10 cellular contexts compared by ENCODE assay signal in genomic region chr12:90940872-90941499, GRCh38. TPM values are rescaled to one million over a fixed set of nuclear protein-coding genes. Genes with fewer than 3 reads are reported as not detected.
A peak's percentile ranks its signal among the peaks of the same experiment; 100 is the strongest.
DNase-seq lines count a peak whose midpoint lies in the region; ATAC-seq, FAIRE-seq and TF ChIP-seq lines count a peak whose summit lies in the region.
"Had no signal": no experiment of that assay in that cellular context is flagged by ENCODE, and none has a peak within 500 bp of the region (broad histone marks: within the 10 kb centered on the region; RNA-seq: fewer than 3 reads in every experiment).

No MANE protein-coding gene starts in this region.

- no peaks in the 10 kb centered on the region for H3K36me3 ChIP-seq in hepatocyte (replicated peaks; ENCODE audit: insufficient read depth, low read depth)
- H3K36me3 ChIP-seq: BLaER1 had no signal

- no peaks in the 10 kb centered on the region for H3K9me3 Mint-ChIP-seq in stimulated activated effector memory CD8-positive, alpha-beta T cell treated with anti-CD3 and anti-CD28 coated beads, Interleukin-12 subunit alpha, Interleukin-12 subunit beta, amount 100 ng/mL, for 72 hours
- H3K9me3 Mint-ChIP-seq: activated naive CD4-positive, alpha-beta T cell treated with anti-CD3 and anti-CD28 coated beads, Interleukin-2, amount 50 U/mL, for 24 hours had no signal

- no peak overlapping the region for H3K4me2 ChIP-seq in hepatocyte
- H3K4me2 ChIP-seq: BLaER1 had no signal

- no peak for ATAC-seq in stimulated activated effector memory CD8-positive, alpha-beta T cell treated with anti-CD3 and anti-CD28 coated beads, Interleukin-12 subunit alpha, Interleukin-12 subunit beta, amount 100 ng/mL, for 72 hours

- no peak overlapping the region for H3K27ac ChIP-seq in hepatocyte
- H3K27ac ChIP-seq: BLaER1 had no signal

- H4K20me1 ChIP-seq in hepatocyte (ENCODE audit: insufficient read depth, poor library complexity, severe bottlenecking) = no peaks in the 10 kb centered on the region
- H4K20me1 ChIP-seq: BLaER1 had no signal

- DNase-seq in NCI-H1092 treated with DMSO at 0.1 percent for 48 hours (lab: John Stamatoyannopoulos, UW) (peak; percentile 21), NCI-H1092 (lab: John Stamatoyannopoulos, UW) (no peak), HCEC 1CT (peak; percentile 87), NCI-H1105 (lab: John Stamatoyannopoulos, UW) (peak; percentile 49), hepatocyte (ENCODE audit: low spot score) (peak; percentile 73)
- no peak for DNase-seq in stimulated activated effector memory CD8-positive, alpha-beta T cell treated with anti-CD3 and anti-CD28 coated beads, Interleukin-12 subunit alpha, Interleukin-12 subunit beta, amount 100 ng/mL, for 72 hours (ENCODE audit: low spot score in 2 of 2)
- no peak for DNase-seq in activated T-cell treated with anti-CD3 and anti-CD28 coated beads, Interleukin-2, amount 50 U/mL, for 1 hour

- H3K36me3 Mint-ChIP-seq in stimulated activated effector memory CD8-positive, alpha-beta T cell treated with anti-CD3 and anti-CD28 coated beads, Interleukin-12 subunit alpha, Interleukin-12 subunit beta, amount 100 ng/mL, for 72 hours = no peaks in the 10 kb centered on the region
- H3K36me3 Mint-ChIP-seq: activated naive CD4-positive, alpha-beta T cell treated with anti-CD3 and anti-CD28 coated beads, Interleukin-2, amount 50 U/mL, for 24 hours had no signal

- no peak overlapping the region for H3K4me3 ChIP-seq in hepatocyte
- H3K4me3 ChIP-seq: BLaER1 had no signal

- H2AFZ ChIP-seq in hepatocyte = no peak overlapping the region

- H3K4me1 ChIP-seq in hepatocyte (ENCODE audit: insufficient read depth) = no peaks in the 10 kb centered on the region
- H3K4me1 ChIP-seq: BLaER1 had no signal

- peak; percentile 75 for TF ChIP-seq CTCF in hepatocyte (IDR thresholded peaks at IDR 0.05; ENCODE audit: poor library complexity)

- H3K79me2 ChIP-seq in hepatocyte = no peaks in the 10 kb centered on the region

- WGBS in hepatocyte (ENCODE audit: low lambda C conversion rate, missing lambda C conversion rate) = 52% methylated on average over 3 of the region's 3 CpGs

- no peak overlapping the region for H3K27ac Mint-ChIP-seq in stimulated activated effector memory CD8-positive, alpha-beta T cell treated with anti-CD3 and anti-CD28 coated beads, Interleukin-12 subunit alpha, Interleukin-12 subunit beta, amount 100 ng/mL, for 72 hours
- H3K27ac Mint-ChIP-seq: activated naive CD4-positive, alpha-beta T cell treated with anti-CD3 and anti-CD28 coated beads, Interleukin-2, amount 50 U/mL, for 24 hours had no signal

- H3K9me2 ChIP-seq in hepatocyte (replicated peaks; ENCODE audit: insufficient read depth) = no peaks in the 10 kb centered on the region

- no peaks in the 10 kb centered on the region for H3K4me1 Mint-ChIP-seq in stimulated activated effector memory CD8-positive, alpha-beta T cell treated with anti-CD3 and anti-CD28 coated beads, Interleukin-12 subunit alpha, Interleukin-12 subunit beta, amount 100 ng/mL, for 72 hours
- H3K4me1 Mint-ChIP-seq: activated naive CD4-positive, alpha-beta T cell treated with anti-CD3 and anti-CD28 coated beads, Interleukin-2, amount 50 U/mL, for 24 hours had no signal

- peak; percentile 91 for FAIRE-seq in TTC549 (lab: Jason Lieb, UNC)

- no peaks in the 10 kb centered on the region for H3K9me3 ChIP-seq in hepatocyte (ENCODE audit: low read depth)
- H3K9me3 ChIP-seq: BLaER1 had no signal

- H3K4me3 Mint-ChIP-seq in stimulated activated effector memory CD8-positive, alpha-beta T cell treated with anti-CD3 and anti-CD28 coated beads, Interleukin-12 subunit alpha, Interleukin-12 subunit beta, amount 100 ng/mL, for 72 hours = no peak overlapping the region
- H3K4me3 Mint-ChIP-seq: activated naive CD4-positive, alpha-beta T cell treated with anti-CD3 and anti-CD28 coated beads, Interleukin-2, amount 50 U/mL, for 24 hours had no signal

- no peaks in the 10 kb centered on the region for H3K27me3 ChIP-seq in hepatocyte
- H3K27me3 ChIP-seq: BLaER1 had no signal

RNA-seq across cellular contexts. Expression of gene CCER1, which starts 14.0 kb away (rescaled TPM):
- total RNA-seq in hepatocyte = not detected in 2 replicates
- not detected in 2 replicates for polyA plus RNA-seq in hepatocyte

Comparison
In these comparisons a context has a peak if more than half of its experiments do, and no peak if none do; other contexts are left out.
1. DNase-seq: peak in NCI-H1092 treated with DMSO at 0.1 percent for 48 hours (single experiment), HCEC 1CT (single experiment), NCI-H1105 (single experiment) and hepatocyte (single experiment); none in NCI-H1092 (single experiment), stimulated activated effector memory CD8-positive, alpha-beta T cell treated with anti-CD3 and anti-CD28 coated beads, Interleukin-12 subunit alpha, Interleukin-12 subunit beta, amount 100 ng/mL, for 72 hours (0 of 2) and activated T-cell treated with anti-CD3 and anti-CD28 coated beads, Interleukin-2, amount 50 U/mL, for 1 hour (single experiment).